In genomic region chr10:90288403-90288933, GRCh38 we compare ENCODE assay signal across 9 cellular contexts.
A peak's percentile ranks its signal among the peaks of the same experiment; 100 is the strongest.
DNase-seq lines count a peak whose midpoint lies in the region; ATAC-seq and TF ChIP-seq lines count a peak whose summit lies in the region.
"Had no signal": no experiment of that assay in that cellular context is flagged by ENCODE, and none has a peak within 500 bp of the region (broad histone marks: within the 10 kb centered on the region; RNA-seq: fewer than 3 reads in every experiment).

No MANE protein-coding gene starts in this region.

- H3K27me3 ChIP-seq in osteoblast (ENCODE audit: insufficient read depth, low read length) = no peaks in the 10 kb centered on the region
- H3K27me3 ChIP-seq: SJCRH30 had no signal

- no peaks in the 10 kb centered on the region for H3K36me3 ChIP-seq in osteoblast (ENCODE audit: insufficient read depth, low read length)
- H3K36me3 ChIP-seq: SJCRH30 had no signal

- H3K79me2 ChIP-seq in osteoblast (ENCODE audit: insufficient read depth, low read length) = no peaks in the 10 kb centered on the region

- H3K4me2 ChIP-seq in osteoblast (ENCODE audit: insufficient read depth, low read length) = no peak overlapping the region

- peak overlapping the region; percentile 75 for H2AFZ ChIP-seq in osteoblast (ENCODE audit: low read length)

- no peaks in the 10 kb centered on the region for H3K9me3 ChIP-seq in osteoblast (ENCODE audit: low read depth, low read length)
- H3K9me3 ChIP-seq: SJCRH30 had no signal

- no peak overlapping the region for H3K4me3 ChIP-seq in epithelial cell of esophagus (ENCODE audit: low read length)
- no peak overlapping the region for H3K4me3 ChIP-seq in osteoblast (ENCODE audit: insufficient read depth, low read length)
- H3K4me3 ChIP-seq: SJCRH30 had no signal

- peak; percentile 11 for ATAC-seq in GM19043 (IDR thresholded peaks at IDR 0.05; ENCODE audit: low read depth, unreplicated experiment)
- no peak for ATAC-seq in GM18520 (IDR thresholded peaks at IDR 0.05; ENCODE audit: unreplicated experiment)

- H3K27ac ChIP-seq in osteoblast (ENCODE audit: low read depth, low read length) = peak overlapping the region; percentile 39
- H3K27ac ChIP-seq: SJCRH30 had no signal

- peaks cover 15% of the 10 kb centered on the region for H3K4me1 ChIP-seq in osteoblast (ENCODE audit: insufficient read depth, low read length)
- H3K4me1 ChIP-seq: SJCRH30 had no signal

- H4K20me1 ChIP-seq in osteoblast (ENCODE audit: insufficient read depth, low read length) = no peaks in the 10 kb centered on the region

- TF ChIP-seq CTCF in epithelial cell of esophagus (IDR thresholded peaks at IDR 0.05; ENCODE audit: insufficient read depth, low read depth, low read length, missing control alignments) = peak; percentile 51
- peak; percentile 66 for TF ChIP-seq CTCF in osteoblast (IDR thresholded peaks at IDR 0.05; ENCODE audit: extremely low read depth, low read depth, low read length)

- DNase-seq in NOMO-1 treated with DMSO at 0.1 percent for 48 hours (lab: John Stamatoyannopoulos, UW; ENCODE audit: unreplicated experiment) (peak; percentile 70), epithelial cell of esophagus (ENCODE audit: low read depth) (peak; percentile 46), osteoblast (ENCODE audit: insufficient read length, low spot score, missing footprints) (peak; percentile 73), NCI-H2196 (lab: John Stamatoyannopoulos, UW; ENCODE audit: unreplicated experiment) (no peak), DMS79 (lab: John Stamatoyannopoulos, UW) (no peak), COR-L47 (lab: John Stamatoyannopoulos, UW) (no peak)
- DNase-seq: SJCRH30 had no signal

Comparison
In these comparisons a context has a peak if more than half of its experiments do, and no peak if none do; other contexts are left out.
1. DNase-seq: peak in NOMO-1 treated with DMSO at 0.1 percent for 48 hours (single experiment), epithelial cell of esophagus (single experiment) and osteoblast (single experiment); none in NCI-H2196 (single experiment), DMS79 (single experiment) and COR-L47 (single experiment).